Comparison of ENCODE assay signal across 19 cellular contexts in the genomic region with DNA sequence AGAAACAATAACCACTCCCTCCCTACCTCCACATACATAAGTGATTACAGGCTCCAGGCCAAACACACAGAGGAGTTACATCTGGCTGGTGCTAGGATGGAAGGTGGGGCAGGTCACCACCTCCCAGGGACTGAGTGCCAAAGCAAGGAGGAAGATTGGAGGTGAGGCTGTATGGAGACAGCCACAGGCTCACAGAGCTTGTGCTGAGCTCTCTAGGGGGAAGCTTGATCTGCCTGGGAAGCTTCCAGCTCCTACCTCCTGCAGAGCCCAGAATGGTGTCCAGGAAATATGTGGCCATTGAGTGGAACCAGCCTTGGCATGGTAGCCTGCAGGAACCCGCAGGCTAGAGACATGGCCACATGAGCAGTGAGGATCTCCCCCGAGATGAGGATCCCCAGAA. TPM values are rescaled to one million over a fixed set of nuclear protein-coding genes. Genes with fewer than 3 reads are reported as not detected.
A peak's percentile ranks its signal among the peaks of the same experiment; 100 is the strongest.
DNase-seq lines count a peak whose midpoint lies in the region; ATAC-seq and TF ChIP-seq lines count a peak whose summit lies in the region.
"Had no signal": no experiment of that assay in that cellular context is flagged by ENCODE, and none has a peak within 500 bp of the region (broad histone marks: within the 10 kb centered on the region; RNA-seq: fewer than 3 reads in every experiment).

No MANE protein-coding gene starts in this region.

- peak overlapping the region; percentile 1; the same call in 1 of the 2 replicates for H3K27ac ChIP-seq in HCT116 (ENCODE audit: low read depth, low read length)
- H3K27ac ChIP-seq: KMS-11, upper lobe of right lung had no signal

- H3K79me2 ChIP-seq in HCT116 (ENCODE audit: insufficient read depth, low read length): peaks cover 14% of the 10 kb centered on the region

- POLR2A ChIA-PET in HCT116 (lab: Charles Lee): no interaction called here

- H3K4me3 ChIP-seq in HCT116 (replicated peaks in 1 of 2; ENCODE audit: low read depth in 1 of 2, low read length in 2 of 2) (no peak overlapping the region), skeletal muscle satellite cell (ENCODE audit: low read length) (no peak overlapping the region)
- H3K4me3 ChIP-seq: pancreas, skin epidermis, upper lobe of right lung had no signal

- no peaks in the 10 kb centered on the region for H3K9me2 ChIP-seq in HCT116 (ENCODE audit: insufficient read depth)

- no TSS peak for BruUV-seq in HCT116 (replicated peaks; lab: Mats Ljungman, UMichigan)

- no peak for TF ChIP-seq RAD21 in HCT116 (IDR thresholded peaks at IDR 0.05; ENCODE audit: low read depth)

- H3K27me3 ChIP-seq in HCT116 (ENCODE audit: insufficient read depth, low read length) (no peaks in the 10 kb centered on the region), skeletal muscle satellite cell (ENCODE audit: control insufficient read depth, insufficient read depth, low read length) (no peaks in the 10 kb centered on the region)
- H3K27me3 ChIP-seq: pancreas, upper lobe of right lung had no signal

- no peaks in the 10 kb centered on the region for H4K20me1 ChIP-seq in HCT116 (ENCODE audit: insufficient read depth)

- CTCF ChIA-PET in HCT116 (lab: Charles Lee): no interaction called here

- TF ChIP-seq POLR2A in HCT116 (IDR thresholded peaks at IDR 0.05; ENCODE audit: borderline replicate concordance, extremely low read depth, insufficient read depth, insufficient read length): no peak

- H3K9me3 ChIP-seq in HCT116 (ENCODE audit: control insufficient read depth in 1 of 2, insufficient read depth in 1 of 2, low read depth in 1 of 2, low read length in 2 of 2) (no peaks in the 10 kb centered on the region), skeletal muscle satellite cell (replicated peaks; ENCODE audit: low read length) (no peaks in the 10 kb centered on the region)
- H3K9me3 ChIP-seq: pancreas, upper lobe of right lung had no signal

- no peak overlapping the region for H2AFZ ChIP-seq in HCT116 (ENCODE audit: low read depth, low read length, poor library complexity, severe bottlenecking)

- RAD21 ChIA-PET in HCT116 (lab: Charles Lee; ENCODE audit: low non-redundant PET in 1 of 2, low total read pairs in 2 of 2, uncharacterized antibody in 2 of 2, unreplicated experiment in 2 of 2): no interaction called here

- H3K36me3 ChIP-seq in HCT116 (ENCODE audit: control insufficient read depth in 1 of 2, insufficient read depth in 2 of 2, low read length in 2 of 2) (no peaks in the 10 kb centered on the region), skeletal muscle satellite cell (ENCODE audit: insufficient read depth, low read length) (no peaks in the 10 kb centered on the region)
- H3K36me3 ChIP-seq: pancreas had no signal

- H3K4me2 ChIP-seq in HCT116 (ENCODE audit: low read length) (peak overlapping the region; percentile 61), skeletal muscle satellite cell (ENCODE audit: low read length) (peak overlapping the region; percentile 22)
- H3K4me2 ChIP-seq: KMS-11 had no signal

- intact Hi-C loops in HCT116 (cut with micrococcal nuclease): no loop called here

- H3K4me1 ChIP-seq in HCT116 (ENCODE audit: control insufficient read depth in 1 of 2, insufficient read depth in 2 of 2, low read length in 2 of 2): peaks cover 12 to 22% of the 10 kb centered on the region in 2 experiments
- H3K4me1 ChIP-seq in skeletal muscle satellite cell (ENCODE audit: control insufficient read depth, insufficient read depth, low read length): peaks cover 11% of the 10 kb centered on the region

- no peak for TF ChIP-seq CTCF in HCT116 (IDR thresholded peaks at IDR 0.05 in 2 of 3, conservative IDR thresholded peaks at IDR 0.05 in 1 of 3; ENCODE audit: borderline replicate concordance in 1 of 3, insufficient read depth in 1 of 3, low read depth in 2 of 3, low read length in 2 of 3)

- no peak for DNase-seq in HCT116 (ENCODE audit: low read depth, low spot score)
- DNase-seq in RPMI7951 (ENCODE audit: low read depth): peak; percentile 70
- DNase-seq in activated CD4-positive, alpha-beta T cell treated with anti-CD3 and anti-CD28 coated beads for 4 hours: no peak
- DNase-seq in RKO (ENCODE audit: low spot score): no peak
- DNase-seq in activated CD8-positive, alpha-beta memory T cell treated with anti-CD3 and anti-CD28 coated beads, Interleukin-2, amount 50 U/mL, for 48 hours: no peak
- DNase-seq: activated CD4-positive, alpha-beta T cell treated with anti-CD3 and anti-CD28 coated beads for 36 hours; H9; mesendoderm; NCI-H1417 treated with DMSO at 0.1 percent for 48 hours; NCI-H446; pancreas; stimulated activated naive B cell treated with anti-CD40 and anti-IgM and Interleukin-4, amounts not matched to agents 10 μg/mL and 1 μg/mL and 100 μg/mL, for 72 hours; T-helper 17 cell; upper lobe of right lung had no signal

- ATAC-seq in HCT116 (peak; percentile 8; the same call in 1 of the 2 replicates), esophagus mucosa (peak; percentile 39)
- ATAC-seq: activated CD4-positive, alpha-beta T cell treated with anti-CD3 and anti-CD28 coated beads for 36 hours; activated naive CD4-positive, alpha-beta T cell treated with anti-CD3 and anti-CD28 coated beads, Interleukin-2, amount 50 U/mL, for 72 hours; pancreas; stimulated activated naive B cell treated with anti-CD40 and anti-IgM and Interleukin-4, amounts not matched to agents 10 μg/mL and 1 μg/mL and 100 μg/mL, for 72 hours; T-helper 17 cell; upper lobe of right lung had no signal

- H3K9ac ChIP-seq in HCT116 (ENCODE audit: low read length): no peak overlapping the region
- H3K9ac ChIP-seq in skeletal muscle satellite cell (ENCODE audit: low read depth, low read length): no peak overlapping the region
- H3K9ac ChIP-seq: KMS-11 had no signal

TF ChIP-seq in HCT116, 20 proteins besides CTCF, POLR2A, EP300 and RAD21:
- TF ChIP-seq SIN3A (IDR thresholded peaks at IDR 0.05; ENCODE audit: low read depth): no peak
- TF ChIP-seq, protein P1, sequence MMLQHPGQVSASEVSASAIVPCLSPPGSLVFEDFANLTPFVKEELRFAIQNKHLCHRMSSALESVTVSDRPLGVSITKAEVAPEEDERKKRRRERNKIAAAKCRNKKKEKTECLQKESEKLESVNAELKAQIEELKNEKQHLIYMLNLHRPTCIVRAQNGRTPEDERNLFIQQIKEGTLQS (IDR thresholded peaks at IDR 0.05): no peak
- no peak for TF ChIP-seq SRF (IDR thresholded peaks at IDR 0.05; ENCODE audit: low read depth)
- no peak for TF ChIP-seq EZH2phosphoT487 (IDR thresholded peaks at IDR 0.05; ENCODE audit: borderline replicate concordance)
- no peak for TF ChIP-seq TCF7L2 (IDR thresholded peaks at IDR 0.05; ENCODE audit: borderline replicate concordance, extremely low read depth, insufficient read depth, insufficient read length)
- TF ChIP-seq SP1 (IDR thresholded peaks at IDR 0.05; ENCODE audit: low read depth): no peak
- TF ChIP-seq CBX3 (IDR thresholded peaks at IDR 0.05; ENCODE audit: low read depth): no peak
- TF ChIP-seq, protein P2, sequence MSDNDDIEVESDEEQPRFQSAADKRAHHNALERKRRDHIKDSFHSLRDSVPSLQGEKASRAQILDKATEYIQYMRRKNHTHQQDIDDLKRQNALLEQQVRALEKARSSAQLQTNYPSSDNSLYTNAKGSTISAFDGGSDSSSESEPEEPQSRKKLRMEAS (IDR thresholded peaks at IDR 0.05): no peak
- TF ChIP-seq JUND (IDR thresholded peaks at IDR 0.05): no peak
- TF ChIP-seq, protein P3, sequence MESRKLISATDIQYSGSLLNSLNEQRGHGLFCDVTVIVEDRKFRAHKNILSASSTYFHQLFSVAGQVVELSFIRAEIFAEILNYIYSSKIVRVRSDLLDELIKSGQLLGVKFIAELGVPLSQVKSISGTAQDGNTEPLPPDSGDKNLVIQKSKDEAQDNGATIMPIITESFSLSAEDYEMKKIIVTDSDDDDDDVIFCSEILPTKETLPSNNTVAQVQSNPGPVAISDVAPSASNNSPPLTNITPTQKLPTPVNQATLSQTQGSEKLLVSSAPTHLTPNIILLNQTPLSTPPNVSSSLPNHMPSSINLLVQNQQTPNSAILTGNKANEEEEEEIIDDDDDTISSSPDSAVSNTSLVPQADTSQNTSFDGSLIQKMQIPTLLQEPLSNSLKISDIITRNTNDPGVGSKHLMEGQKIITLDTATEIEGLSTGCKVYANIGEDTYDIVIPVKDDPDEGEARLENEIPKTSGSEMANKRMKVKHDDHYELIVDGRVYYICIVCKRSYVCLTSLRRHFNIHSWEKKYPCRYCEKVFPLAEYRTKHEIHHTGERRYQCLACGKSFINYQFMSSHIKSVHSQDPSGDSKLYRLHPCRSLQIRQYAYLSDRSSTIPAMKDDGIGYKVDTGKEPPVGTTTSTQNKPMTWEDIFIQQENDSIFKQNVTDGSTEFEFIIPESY (IDR thresholded peaks at IDR 0.05; ENCODE audit: extremely low read depth, insufficient replicate concordance, low read length): no peak
- TF ChIP-seq POLR2AphosphoS5 (IDR thresholded peaks at IDR 0.05; ENCODE audit: low read depth, low read length): no peak
- TF ChIP-seq FOSL1 (IDR thresholded peaks at IDR 0.05; ENCODE audit: low read depth): no peak
- no peak for TF ChIP-seq ZFX (IDR thresholded peaks at IDR 0.05)
- no peak for TF ChIP-seq EZH2 (IDR thresholded peaks at IDR 0.05)
- TF ChIP-seq ELF1 (IDR thresholded peaks at IDR 0.05; ENCODE audit: borderline replicate concordance, low read depth): no peak
- no peak for TF ChIP-seq YY1 (IDR thresholded peaks at IDR 0.05; ENCODE audit: extremely low read depth, insufficient replicate concordance, low read depth, low read length)

RNA-seq across cellular contexts. Expression of a gene that starts 3.6 kb away (rescaled TPM):
- total RNA-seq in HCT116 (2021; ENCODE audit: unreplicated experiment): 81.3 TPM
- 71.7 and 83.4 TPM in 2 replicates for polyA plus RNA-seq in HCT116 (2012)
- 19.5 and 26.9 TPM in 2 replicates for total RNA-seq in RPMI7951 (2014; rRNA removed; shearing (Covaris generic))
- total RNA-seq in esophagus mucosa: 51.7 TPM
- 43.3 and 49.1 TPM in 2 replicates for total RNA-seq in skeletal muscle satellite cell (2012; rRNA removed)

RNA-seq across cellular contexts. Expression of a gene that starts 8.2 kb away (rescaled TPM):
- 16.4 TPM for total RNA-seq in HCT116 (2021; ENCODE audit: unreplicated experiment)
- 7.5 and 8.8 TPM in 2 replicates for polyA plus RNA-seq in HCT116 (2012)
- 7.0 and 7.4 TPM in 2 replicates for total RNA-seq in RPMI7951 (2014; rRNA removed; shearing (Covaris generic))
- 5.0 TPM for total RNA-seq in esophagus mucosa
- total RNA-seq in skeletal muscle satellite cell (2012; rRNA removed): 14.7 and 18.1 TPM in 2 replicates
